Comparison of ENCODE assay signal across 1 cellular context in genomic region chr19:927044-927706, GRCh38.
TF ChIP-seq lines count a peak whose summit lies in the region.

No MANE protein-coding gene starts in this region.

TF ChIP-seq in WTC11, 78 proteins besides CTCF, POLR2A, EP300 and RAD21 (continued from another document):
- TF ChIP-seq E2F1 (CRISPR knock-in tag; IDR thresholded peaks at IDR 0.05) (no peak), SMAD3 (CRISPR knock-in tag; IDR thresholded peaks at IDR 0.05; ENCODE audit: borderline replicate concordance) (no peak), NFYB (CRISPR knock-in tag; conservative IDR thresholded peaks at IDR 0.05; ENCODE audit: low read depth) (no peak), SP1 (CRISPR knock-in tag; conservative IDR thresholded peaks at IDR 0.05) (0 out of 2 replicates have a peak, but pooled peaks have one; percentile 15), ZNF423 (CRISPR knock-in tag; IDR thresholded peaks at IDR 0.05) (no peak), AFF4 (CRISPR knock-in tag; IDR thresholded peaks at IDR 0.05; ENCODE audit: borderline replicate concordance) (no peak), CBFB (CRISPR knock-in tag; IDR thresholded peaks at IDR 0.05; ENCODE audit: low read depth) (no peak), FOXJ3 (CRISPR knock-in tag; IDR thresholded peaks at IDR 0.05; ENCODE audit: borderline replicate concordance) (no peak), ERG (CRISPR knock-in tag; IDR thresholded peaks at IDR 0.05) (no peak), PRDM15 (CRISPR knock-in tag; IDR thresholded peaks at IDR 0.05) (no peak)
